ENCODE assay signal across 16 cellular contexts in the genomic region with DNA sequence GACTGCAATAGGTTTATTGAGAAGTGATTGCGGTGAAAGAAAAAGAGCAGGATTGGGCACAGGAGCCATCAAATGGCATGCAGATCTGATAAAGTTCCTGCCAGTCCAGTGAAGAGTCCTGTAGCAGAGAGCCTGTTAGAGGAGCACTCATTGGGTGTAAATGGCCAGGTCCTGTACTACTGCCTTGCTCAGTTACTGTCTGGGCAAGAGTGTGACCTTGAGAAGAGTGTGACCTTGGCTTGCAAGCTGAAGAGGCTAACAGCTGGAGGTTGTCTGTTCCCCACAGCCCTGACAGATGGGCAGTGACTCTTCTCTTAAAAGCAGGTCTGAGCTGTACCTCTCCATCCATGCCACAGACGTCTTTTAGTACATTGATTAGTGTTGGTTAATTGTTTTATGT.
DNase-seq lines count a peak whose midpoint lies in the region; ATAC-seq and TF ChIP-seq lines count a peak whose summit lies in the region.
"Had no signal": no experiment of that assay in that cellular context is flagged by ENCODE, and none has a peak within 500 bp of the region (broad histone marks: within the 10 kb centered on the region; RNA-seq: fewer than 3 reads in every experiment).

No MANE protein-coding gene starts in this region.

- no peak for TF ChIP-seq RAD21 in SK-N-SH (IDR thresholded peaks at IDR 0.05; ENCODE audit: low read length)

- TF ChIP-seq EP300 in SK-N-SH (IDR thresholded peaks at IDR 0.05; ENCODE audit: borderline replicate concordance in 1 of 2, low read depth in 1 of 2, low read length in 1 of 2): no peak

- H3K27ac ChIP-seq in SK-N-SH (ENCODE audit: low read depth in 2 of 2, low read length in 1 of 2): no peak overlapping the region
- no peak overlapping the region for H3K27ac ChIP-seq in KMS-11
- H3K27ac ChIP-seq in parathyroid adenoma: peak overlapping the region; percentile 67
- H3K27ac ChIP-seq: PC-9, SJCRH30 had no signal

- WGBS in SK-N-SH (ENCODE audit: low lambda C conversion rate): 88% methylated on average over 2 of the region's 2 CpGs

- H2AFZ ChIP-seq in SK-N-SH (ENCODE audit: low read depth) (no peak overlapping the region), KMS-11 (ENCODE audit: low read depth) (no peak overlapping the region), parathyroid adenoma (peak overlapping the region; percentile 72)
- H2AFZ ChIP-seq: PC-9 had no signal

- H3K9ac ChIP-seq in SK-N-SH (no peak overlapping the region), KMS-11 (no peak overlapping the region), adipocyte (ENCODE audit: low read length) (peak overlapping the region; percentile 74), parathyroid adenoma (no peak overlapping the region)

- no peak overlapping the region for H3K4me3 ChIP-seq in SK-N-SH (ENCODE audit: low read depth in 2 of 2, low read length in 1 of 2)
- no peak overlapping the region for H3K4me3 ChIP-seq in KMS-11 (IDR thresholded peaks at IDR 0.05; ENCODE audit: insufficient read depth, low read depth, low read length)
- H3K4me3 ChIP-seq in adipocyte (ENCODE audit: low read length): no peak overlapping the region
- H3K4me3 ChIP-seq in parathyroid adenoma (ENCODE audit: low read depth, low read length): no peak overlapping the region
- H3K4me3 ChIP-seq: PC-9, SJCRH30 had no signal

- CTCF ChIA-PET in SK-N-SH (lab: Yijun Ruan, JAX): interaction anchor here (0.5 to 0.6 kb wide), 2 partner anchors 9 to 511 kb away, joined by 3 to 4 read pairs; no protein-coding TSS in a partner anchor

- no peak for ATAC-seq in SK-N-SH treated with all-trans-retinoic acid at 6 μM for 48 hours
- no peak for ATAC-seq in HG03280 (IDR thresholded peaks at IDR 0.05; ENCODE audit: unreplicated experiment)
- no peak for ATAC-seq in HG03159 (IDR thresholded peaks at IDR 0.05; ENCODE audit: unreplicated experiment)

- peaks cover 29% of the 10 kb centered on the region for H3F3A ChIP-seq in SK-N-SH (replicated peaks; ENCODE audit: insufficient read depth)

- POLR2A ChIA-PET in SK-N-SH (lab: Yijun Ruan, JAX): no interaction called here

- TF ChIP-seq CTCF in SK-N-SH (IDR thresholded peaks at IDR 0.05) (no peak), KMS-11 (conservative IDR thresholded peaks at IDR 0.05; ENCODE audit: low read depth, low read length) (no peak), parathyroid adenoma (IDR thresholded peaks at IDR 0.05) (no peak)

- H3K79me2 ChIP-seq in SK-N-SH (ENCODE audit: insufficient read depth) (peaks cover 26% of the 10 kb centered on the region), KMS-11 (ENCODE audit: insufficient read depth, low read depth) (no peaks in the 10 kb centered on the region), parathyroid adenoma (no peaks in the 10 kb centered on the region)

- H4K20me1 ChIP-seq in SK-N-SH (ENCODE audit: insufficient read depth) (no peaks in the 10 kb centered on the region), KMS-11 (ENCODE audit: insufficient read depth) (no peaks in the 10 kb centered on the region)

- H3K4me2 ChIP-seq in SK-N-SH: peak overlapping the region; percentile 80; the same call in 1 of the 2 replicates
- 0 out of 2 replicates have a peak overlapping the region, but pooled peaks have one; percentile 80 for H3K4me2 ChIP-seq in KMS-11
- H3K4me2 ChIP-seq in parathyroid adenoma (ENCODE audit: low read length): no peak overlapping the region
- H3K4me2 ChIP-seq: PC-9 had no signal

- no peaks in the 10 kb centered on the region for H3K9me2 ChIP-seq in SK-N-SH

- no peaks in the 10 kb centered on the region for H3K9me3 ChIP-seq in SK-N-SH
- no peaks in the 10 kb centered on the region for H3K9me3 ChIP-seq in adipocyte (ENCODE audit: control insufficient read depth, low read length)
- no peaks in the 10 kb centered on the region for H3K9me3 ChIP-seq in parathyroid adenoma (ENCODE audit: control insufficient read depth, low read length)
- H3K9me3 ChIP-seq: SJCRH30 had no signal

- H3K36me3 ChIP-seq in SK-N-SH (replicated peaks in 1 of 2; ENCODE audit: control insufficient read depth in 1 of 2, insufficient read depth in 2 of 2, low read length in 1 of 2): peaks cover 0 to 6% of the 10 kb centered on the region in 2 experiments
- H3K36me3 ChIP-seq in KMS-11 (ENCODE audit: insufficient read depth): no peaks in the 10 kb centered on the region
- H3K36me3 ChIP-seq in adipocyte (ENCODE audit: control insufficient read depth, insufficient read depth, low read length, severe bottlenecking): no peaks in the 10 kb centered on the region
- H3K36me3 ChIP-seq in parathyroid adenoma (ENCODE audit: control insufficient read depth, insufficient read depth, low read length): no peaks in the 10 kb centered on the region
- H3K36me3 ChIP-seq: SJCRH30 had no signal

- H3K4me1 ChIP-seq in SK-N-SH (ENCODE audit: control insufficient read depth in 1 of 2, insufficient read depth in 2 of 2, low read depth in 1 of 2, low read length in 1 of 2) (peaks cover 11 to 25% of the 10 kb centered on the region in 2 experiments), KMS-11 (ENCODE audit: low read depth, poor library complexity, severe bottlenecking) (peaks cover 97% of the 10 kb centered on the region), adipocyte (ENCODE audit: control insufficient read depth, insufficient read depth, low read length) (peaks cover 71% of the 10 kb centered on the region), parathyroid adenoma (peaks cover 40% of the 10 kb centered on the region)

- DNase-seq in SK-N-SH (no peak), adipocyte (ENCODE audit: low read depth) (no peak), AG08396 (ENCODE audit: low spot score) (no peak)
- DNase-seq: Calu3; CD4-positive, alpha-beta T cell; DMS79; NCI-H1105; NCI-H2081; NCI-H510A; PC-9; SJCRH30 had no signal

- H3K27me3 ChIP-seq in SK-N-SH (ENCODE audit: insufficient read depth) (no peaks in the 10 kb centered on the region), KMS-11 (ENCODE audit: insufficient read depth, low read depth) (no peaks in the 10 kb centered on the region), adipocyte (replicated peaks; ENCODE audit: control insufficient read depth, insufficient read depth, low read length) (no peaks in the 10 kb centered on the region), parathyroid adenoma (ENCODE audit: control insufficient read depth, insufficient read depth, low read length) (no peaks in the 10 kb centered on the region)
- H3K27me3 ChIP-seq: SJCRH30 had no signal

TF ChIP-seq in SK-N-SH, 30 proteins besides CTCF, POLR2A, EP300 and RAD21:
- TF ChIP-seq SMC3 (IDR thresholded peaks at IDR 0.05; ENCODE audit: low read depth, low read length): no peak
- no peak for TF ChIP-seq JUND (IDR thresholded peaks at IDR 0.05)
- no peak for TF ChIP-seq TAF1 (IDR thresholded peaks at IDR 0.05; ENCODE audit: borderline replicate concordance, low read depth, low read length)
- TF ChIP-seq YY1 (IDR thresholded peaks at IDR 0.05; ENCODE audit: low read depth): no peak
- no peak for TF ChIP-seq RFX5 (IDR thresholded peaks at IDR 0.05; ENCODE audit: low read length)
- TF ChIP-seq, protein P1, sequence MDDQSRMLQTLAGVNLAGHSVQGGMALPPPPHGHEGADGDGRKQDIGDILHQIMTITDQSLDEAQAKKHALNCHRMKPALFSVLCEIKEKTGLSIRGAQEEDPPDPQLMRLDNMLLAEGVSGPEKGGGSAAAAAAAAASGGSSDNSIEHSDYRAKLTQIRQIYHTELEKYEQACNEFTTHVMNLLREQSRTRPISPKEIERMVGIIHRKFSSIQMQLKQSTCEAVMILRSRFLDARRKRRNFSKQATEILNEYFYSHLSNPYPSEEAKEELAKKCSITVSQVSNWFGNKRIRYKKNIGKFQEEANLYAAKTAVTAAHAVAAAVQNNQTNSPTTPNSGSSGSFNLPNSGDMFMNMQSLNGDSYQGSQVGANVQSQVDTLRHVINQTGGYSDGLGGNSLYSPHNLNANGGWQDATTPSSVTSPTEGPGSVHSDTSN (IDR thresholded peaks at IDR 0.05): no peak
- TF ChIP-seq NRF1 (IDR thresholded peaks at IDR 0.05; ENCODE audit: low read depth, low read length): no peak
TF ChIP-seq in SK-N-SH: peak in this region for 0.

TF ChIP-seq in SK-N-SH treated with all-trans-retinoic acid at 6 μM for 48 hours, 23 proteins besides CTCF, POLR2A, EP300 and RAD21 (continues in another document):
- no peak for TF ChIP-seq OSR1 (CRISPR knock-in tag; IDR thresholded peaks at IDR 0.05)
- TF ChIP-seq TOX (CRISPR knock-in tag; IDR thresholded peaks at IDR 0.05; ENCODE audit: borderline replicate concordance): no peak
- no peak for TF ChIP-seq PPARA (CRISPR knock-in tag; IDR thresholded peaks at IDR 0.05; ENCODE audit: borderline replicate concordance)
- TF ChIP-seq ZC3H10 (CRISPR knock-in tag; IDR thresholded peaks at IDR 0.05): no peak
- TF ChIP-seq RARB (CRISPR knock-in tag; IDR thresholded peaks at IDR 0.05): no peak
- no peak for TF ChIP-seq ZFP30 (CRISPR knock-in tag; IDR thresholded peaks at IDR 0.05)
- no peak for TF ChIP-seq ISL1 (CRISPR knock-in tag; IDR thresholded peaks at IDR 0.05)
- TF ChIP-seq ZNF8 (CRISPR knock-in tag; IDR thresholded peaks at IDR 0.05): no peak
- TF ChIP-seq TCF4 (CRISPR knock-in tag; IDR thresholded peaks at IDR 0.05; ENCODE audit: borderline replicate concordance): no peak
- TF ChIP-seq, protein P2, sequence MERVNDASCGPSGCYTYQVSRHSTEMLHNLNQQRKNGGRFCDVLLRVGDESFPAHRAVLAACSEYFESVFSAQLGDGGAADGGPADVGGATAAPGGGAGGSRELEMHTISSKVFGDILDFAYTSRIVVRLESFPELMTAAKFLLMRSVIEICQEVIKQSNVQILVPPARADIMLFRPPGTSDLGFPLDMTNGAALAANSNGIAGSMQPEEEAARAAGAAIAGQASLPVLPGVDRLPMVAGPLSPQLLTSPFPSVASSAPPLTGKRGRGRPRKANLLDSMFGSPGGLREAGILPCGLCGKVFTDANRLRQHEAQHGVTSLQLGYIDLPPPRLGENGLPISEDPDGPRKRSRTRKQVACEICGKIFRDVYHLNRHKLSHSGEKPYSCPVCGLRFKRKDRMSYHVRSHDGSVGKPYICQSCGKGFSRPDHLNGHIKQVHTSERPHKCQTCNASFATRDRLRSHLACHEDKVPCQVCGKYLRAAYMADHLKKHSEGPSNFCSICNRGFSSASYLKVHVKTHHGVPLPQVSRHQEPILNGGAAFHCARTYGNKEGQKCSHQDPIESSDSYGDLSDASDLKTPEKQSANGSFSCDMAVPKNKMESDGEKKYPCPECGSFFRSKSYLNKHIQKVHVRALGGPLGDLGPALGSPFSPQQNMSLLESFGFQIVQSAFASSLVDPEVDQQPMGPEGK (CRISPR knock-in tag; IDR thresholded peaks at IDR 0.05; ENCODE audit: borderline replicate concordance): no peak
